In genomic region chr7:116843373-116843772, GRCh38 we compare ENCODE assay signal across 1 cellular context.
TF ChIP-seq lines count a peak whose summit lies in the region.

No MANE protein-coding gene starts in this region.

TF ChIP-seq in HepG2, 621 proteins besides CTCF, POLR2A, EP300 and RAD21 (continued from another document):
- TF ChIP-seq ZNF800 (CRISPR knock-in tag; IDR thresholded peaks at IDR 0.05), result no peak
- no peak for TF ChIP-seq RFXANK (CRISPR knock-in tag; IDR thresholded peaks at IDR 0.05)
- no peak for TF ChIP-seq MXD1 (CRISPR knock-in tag; IDR thresholded peaks at IDR 0.05)
- TF ChIP-seq BRF2 (CRISPR knock-in tag; IDR thresholded peaks at IDR 0.05), result no peak
- TF ChIP-seq TOE1 (CRISPR knock-in tag; IDR thresholded peaks at IDR 0.05), result no peak
- TF ChIP-seq TRAFD1 (CRISPR knock-in tag; IDR thresholded peaks at IDR 0.05; ENCODE audit: borderline replicate concordance), result no peak
- no peak for TF ChIP-seq ZNF792 (CRISPR knock-in tag; IDR thresholded peaks at IDR 0.05)
- no peak for TF ChIP-seq ZNF720 (CRISPR knock-in tag; IDR thresholded peaks at IDR 0.05)
